8 cellular contexts compared by ENCODE assay signal in the genomic region with DNA sequence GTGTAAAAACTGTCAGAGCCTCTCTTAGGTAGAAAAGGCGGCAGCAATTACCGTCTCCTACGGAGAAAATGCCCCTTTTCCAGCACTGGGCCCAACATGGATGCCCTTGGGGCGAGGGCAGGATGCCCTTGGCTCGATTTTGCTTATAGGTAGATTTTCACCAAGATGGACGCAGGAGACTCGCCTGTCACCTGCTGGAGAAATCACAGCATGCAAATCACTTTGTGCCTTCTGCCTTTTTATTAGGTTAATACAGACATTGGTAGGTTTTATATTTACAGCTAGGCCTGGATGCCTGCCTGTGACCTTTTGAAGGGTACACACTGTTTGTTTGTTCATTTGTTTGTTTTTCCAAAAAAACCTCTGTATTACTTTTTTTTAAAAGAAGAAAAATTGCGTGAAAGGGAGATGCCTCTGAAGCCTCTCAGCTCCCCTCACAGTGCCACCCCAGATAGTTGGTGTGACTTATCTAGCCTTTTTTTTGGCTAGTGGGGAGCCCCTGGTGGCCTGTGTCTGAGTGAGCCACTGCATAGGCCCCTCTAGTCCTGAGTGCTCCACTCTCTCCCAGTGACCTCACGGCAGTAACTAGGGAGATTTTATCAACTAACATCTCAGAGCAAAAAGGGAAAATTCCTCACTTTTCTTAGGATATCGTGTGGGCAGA. TPM values are rescaled to one million over a fixed set of nuclear protein-coding genes. Genes with fewer than 3 reads are reported as not detected.
DNase-seq lines count a peak whose midpoint lies in the region; ATAC-seq and TF ChIP-seq lines count a peak whose summit lies in the region.

No MANE protein-coding gene starts in this region.

- no peaks in the 10 kb centered on the region for H3K9me3 Mint-ChIP-seq in chondrocyte (ENCODE audit: low read depth)

- H3K4me1 Mint-ChIP-seq in chondrocyte (ENCODE audit: low read depth), result peaks cover 68% of the 10 kb centered on the region

- peak overlapping the region; percentile 95 for H3K4me3 Mint-ChIP-seq in chondrocyte (ENCODE audit: unreplicated experiment)

- peak; percentile 86 for TF ChIP-seq CTCF in 22Rv1 (IDR thresholded peaks at IDR 0.05)
- peak; percentile 61 for TF ChIP-seq CTCF in chondrocyte (IDR thresholded peaks at IDR 0.05)
- TF ChIP-seq CTCF in omental fat pad (IDR thresholded peaks at IDR 0.05), result no peak

- ATAC-seq in omental fat pad (ENCODE audit: low FRiP score) (no peak), GM19463 (IDR thresholded peaks at IDR 0.05; ENCODE audit: unreplicated experiment) (no peak)

- peaks cover 18% of the 10 kb centered on the region for H3K36me3 Mint-ChIP-seq in chondrocyte (ENCODE audit: low read depth)

- peak overlapping the region; percentile 85 to 92 for H3K4me3 ChIP-seq in mucosa of rectum (ENCODE audit: low read length in 2 of 2)

- peak overlapping the region; percentile 98 for H3K27ac Mint-ChIP-seq in chondrocyte (ENCODE audit: unreplicated experiment)

- H3K27ac ChIP-seq in 22Rv1 (peak overlapping the region; percentile 76), mucosa of rectum (ENCODE audit: low read depth in 2 of 2, low read length in 2 of 2) (peak overlapping the region; percentile 85 to 92)

- peaks cover 42 to 61% of the 10 kb centered on the region in 2 donors for H3K4me1 ChIP-seq in mucosa of rectum (ENCODE audit: control insufficient read depth in 2 of 2, insufficient read depth in 2 of 2, low read length in 2 of 2)

- H3K27me3 Mint-ChIP-seq in chondrocyte (ENCODE audit: low read depth), result no peaks in the 10 kb centered on the region

- peaks cover 23 to 24% of the 10 kb centered on the region in 2 donors for H3K36me3 ChIP-seq in mucosa of rectum (ENCODE audit: control insufficient read depth in 2 of 2, insufficient read depth in 2 of 2, low read length in 2 of 2)

- peak; percentile 48 for DNase-seq in EH (ENCODE audit: low read depth)
- DNase-seq in NCI-H460 (ENCODE audit: extremely low read depth, low read depth), result peak; percentile 74
- DNase-seq in chondrocyte (ENCODE audit: low spot score), result no peak
- no peak for DNase-seq in omental fat pad (ENCODE audit: low spot score)
- DNase-seq in inferior parietal cortex (ENCODE audit: extremely low spot score), result no peak

- no peaks in the 10 kb centered on the region for H3K27me3 ChIP-seq in mucosa of rectum (ENCODE audit: control insufficient read depth in 2 of 2, insufficient read depth in 2 of 2, low read length in 2 of 2)

- H3K9me3 ChIP-seq in mucosa of rectum (ENCODE audit: control insufficient read depth in 2 of 2, low read length in 2 of 2), result no peaks in the 10 kb centered on the region

- H3K9ac ChIP-seq in mucosa of rectum (ENCODE audit: low read depth in 1 of 2, low read length in 2 of 2), result peak overlapping the region; percentile 83 to 94

RNA-seq across cellular contexts. Expression of a gene that starts 2.5 kb away (rescaled TPM):
- total RNA-seq in NCI-H460 (2014; rRNA removed; shearing (Covaris generic)), result 84.8 and 91.9 TPM in 2 replicates
- 47.5 and 65.4 TPM in 2 replicates for polyA plus RNA-seq in NCI-H460 (2014; cell fraction: nucleus; rRNA removed)
- total RNA-seq in chondrocyte (104 to 225 TPM (median 105 TPM) in 3 replicates), omental fat pad (10 to 100 TPM; 19.9 to 60.6 (median 37.3) TPM)

Comparison
In these comparisons a context has a peak if more than half of its experiments do, and no peak if none do; other contexts are left out.
1. CTCF ChIP-seq: peak in 22Rv1 (single experiment) and chondrocyte (single experiment); none in omental fat pad (0 of 3).
2. DNase-seq: peak in EH (single experiment) and NCI-H460 (single experiment); none in chondrocyte (single experiment), omental fat pad (single experiment) and inferior parietal cortex (single experiment).